2 cellular contexts compared by ENCODE assay signal in the genomic region with DNA sequence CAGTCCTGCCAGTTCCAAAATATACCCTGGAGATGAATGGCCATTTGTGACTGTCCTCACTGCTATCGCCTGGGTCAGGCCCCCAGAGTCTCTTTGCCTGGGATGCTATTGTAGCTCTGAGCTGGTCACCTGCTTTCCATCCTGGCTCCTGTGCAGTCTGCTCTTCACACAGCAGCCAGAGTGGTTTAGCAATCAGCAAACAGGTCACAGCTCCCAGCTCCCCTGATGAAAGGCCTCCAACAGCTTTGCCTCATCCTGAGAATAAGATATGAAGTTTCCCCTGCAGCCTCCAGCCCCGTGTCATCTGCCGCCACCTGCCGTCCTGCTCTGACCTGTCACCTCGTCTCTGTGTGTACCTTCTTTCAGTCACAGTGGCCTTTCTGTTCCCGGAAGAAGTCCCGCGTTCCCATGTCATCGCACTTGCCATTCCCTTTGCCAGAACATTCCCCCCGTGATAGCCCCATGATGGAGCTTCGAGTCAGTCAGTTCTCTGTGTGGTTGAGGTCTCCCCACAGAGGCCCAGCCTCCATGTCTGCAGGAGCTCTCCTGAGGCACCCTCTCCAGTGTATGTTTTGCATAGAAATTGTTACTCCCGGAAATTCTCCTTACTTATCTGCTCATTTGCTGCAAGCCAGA.
A peak's percentile ranks its signal among the peaks of the same experiment; 100 is the strongest.
TF ChIP-seq lines count a peak whose summit lies in the region.

No MANE protein-coding gene starts in this region.

TF ChIP-seq in HCT116, 20 proteins besides CTCF, POLR2A, EP300 and RAD21:
- no peak for TF ChIP-seq ZNF274 (IDR thresholded peaks at IDR 0.05; ENCODE audit: low read depth, low read length)
- TF ChIP-seq CEBPB (IDR thresholded peaks at IDR 0.05; ENCODE audit: low read depth) = no peak
- TF ChIP-seq ZFX (IDR thresholded peaks at IDR 0.05) = no peak

TF ChIP-seq in K562, 482 proteins besides CTCF, POLR2A, EP300 and RAD21:
- no peak for TF ChIP-seq ZNF436 (CRISPR knock-in tag; IDR thresholded peaks at IDR 0.05)
- 0 out of 2 replicates have a peak, but pooled peaks have one; percentile 20 for TF ChIP-seq CREM (IDR thresholded peaks at IDR 0.05; ENCODE audit: low read depth)
- no peak for TF ChIP-seq NCOA6 (IDR thresholded peaks at IDR 0.05)
- no peak for TF ChIP-seq ZNF12 (CRISPR knock-in tag; IDR thresholded peaks at IDR 0.05)
- TF ChIP-seq, protein P1, sequence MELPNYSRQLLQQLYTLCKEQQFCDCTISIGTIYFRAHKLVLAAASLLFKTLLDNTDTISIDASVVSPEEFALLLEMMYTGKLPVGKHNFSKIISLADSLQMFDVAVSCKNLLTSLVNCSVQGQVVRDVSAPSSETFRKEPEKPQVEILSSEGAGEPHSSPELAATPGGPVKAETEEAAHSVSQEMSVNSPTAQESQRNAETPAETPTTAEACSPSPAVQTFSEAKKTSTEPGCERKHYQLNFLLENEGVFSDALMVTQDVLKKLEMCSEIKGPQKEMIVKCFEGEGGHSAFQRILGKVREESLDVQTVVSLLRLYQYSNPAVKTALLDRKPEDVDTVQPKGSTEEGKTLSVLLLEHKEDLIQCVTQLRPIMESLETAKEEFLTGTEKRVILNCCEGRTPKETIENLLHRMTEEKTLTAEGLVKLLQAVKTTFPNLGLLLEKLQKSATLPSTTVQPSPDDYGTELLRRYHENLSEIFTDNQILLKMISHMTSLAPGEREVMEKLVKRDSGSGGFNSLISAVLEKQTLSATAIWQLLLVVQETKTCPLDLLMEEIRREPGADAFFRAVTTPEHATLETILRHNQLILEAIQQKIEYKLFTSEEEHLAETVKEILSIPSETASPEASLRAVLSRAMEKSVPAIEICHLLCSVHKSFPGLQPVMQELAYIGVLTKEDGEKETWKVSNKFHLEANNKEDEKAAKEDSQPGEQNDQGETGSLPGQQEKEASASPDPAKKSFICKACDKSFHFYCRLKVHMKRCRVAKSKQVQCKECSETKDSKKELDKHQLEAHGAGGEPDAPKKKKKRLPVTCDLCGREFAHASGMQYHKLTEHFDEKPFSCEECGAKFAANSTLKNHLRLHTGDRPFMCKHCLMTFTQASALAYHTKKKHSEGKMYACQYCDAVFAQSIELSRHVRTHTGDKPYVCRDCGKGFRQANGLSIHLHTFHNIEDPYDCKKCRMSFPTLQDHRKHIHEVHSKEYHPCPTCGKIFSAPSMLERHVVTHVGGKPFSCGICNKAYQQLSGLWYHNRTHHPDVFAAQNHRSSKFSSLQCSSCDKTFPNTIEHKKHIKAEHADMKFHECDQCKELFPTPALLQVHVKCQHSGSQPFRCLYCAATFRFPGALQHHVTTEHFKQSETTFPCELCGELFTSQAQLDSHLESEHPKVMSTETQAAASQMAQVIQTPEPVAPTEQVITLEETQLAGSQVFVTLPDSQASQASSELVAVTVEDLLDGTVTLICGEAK (IDR thresholded peaks at IDR 0.05) = no peak
- TF ChIP-seq, protein P1 (CRISPR knock-in tag; IDR thresholded peaks at IDR 0.05) = no peak
- 0 out of 2 replicates have a peak, but pooled peaks have one; percentile 39 for TF ChIP-seq SMC3 (conservative IDR thresholded peaks at IDR 0.05; ENCODE audit: insufficient read depth, low read depth, low read length)
- TF ChIP-seq, protein P2, sequence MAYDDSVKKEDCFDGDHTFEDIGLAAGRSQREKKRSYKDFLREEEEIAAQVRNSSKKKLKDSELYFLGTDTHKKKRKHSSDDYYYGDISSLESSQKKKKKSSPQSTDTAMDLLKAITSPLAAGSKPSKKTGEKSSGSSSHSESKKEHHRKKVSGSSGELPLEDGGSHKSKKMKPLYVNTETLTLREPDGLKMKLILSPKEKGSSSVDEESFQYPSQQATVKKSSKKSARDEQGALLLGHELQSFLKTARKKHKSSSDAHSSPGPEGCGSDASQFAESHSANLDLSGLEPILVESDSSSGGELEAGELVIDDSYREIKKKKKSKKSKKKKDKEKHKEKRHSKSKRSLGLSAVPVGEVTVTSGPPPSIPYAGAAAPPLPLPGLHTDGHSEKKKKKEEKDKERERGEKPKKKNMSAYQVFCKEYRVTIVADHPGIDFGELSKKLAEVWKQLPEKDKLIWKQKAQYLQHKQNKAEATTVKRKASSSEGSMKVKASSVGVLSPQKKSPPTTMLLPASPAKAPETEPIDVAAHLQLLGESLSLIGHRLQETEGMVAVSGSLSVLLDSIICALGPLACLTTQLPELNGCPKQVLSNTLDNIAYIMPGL (CRISPR knock-in tag; IDR thresholded peaks at IDR 0.05) = no peak
- no peak for TF ChIP-seq KAT2B (IDR thresholded peaks at IDR 0.05; ENCODE audit: low read depth, low read length)
- no peak for TF ChIP-seq ZNF699 (CRISPR knock-in tag; IDR thresholded peaks at IDR 0.05; ENCODE audit: insufficient replicate concordance)
- TF ChIP-seq, protein P3, sequence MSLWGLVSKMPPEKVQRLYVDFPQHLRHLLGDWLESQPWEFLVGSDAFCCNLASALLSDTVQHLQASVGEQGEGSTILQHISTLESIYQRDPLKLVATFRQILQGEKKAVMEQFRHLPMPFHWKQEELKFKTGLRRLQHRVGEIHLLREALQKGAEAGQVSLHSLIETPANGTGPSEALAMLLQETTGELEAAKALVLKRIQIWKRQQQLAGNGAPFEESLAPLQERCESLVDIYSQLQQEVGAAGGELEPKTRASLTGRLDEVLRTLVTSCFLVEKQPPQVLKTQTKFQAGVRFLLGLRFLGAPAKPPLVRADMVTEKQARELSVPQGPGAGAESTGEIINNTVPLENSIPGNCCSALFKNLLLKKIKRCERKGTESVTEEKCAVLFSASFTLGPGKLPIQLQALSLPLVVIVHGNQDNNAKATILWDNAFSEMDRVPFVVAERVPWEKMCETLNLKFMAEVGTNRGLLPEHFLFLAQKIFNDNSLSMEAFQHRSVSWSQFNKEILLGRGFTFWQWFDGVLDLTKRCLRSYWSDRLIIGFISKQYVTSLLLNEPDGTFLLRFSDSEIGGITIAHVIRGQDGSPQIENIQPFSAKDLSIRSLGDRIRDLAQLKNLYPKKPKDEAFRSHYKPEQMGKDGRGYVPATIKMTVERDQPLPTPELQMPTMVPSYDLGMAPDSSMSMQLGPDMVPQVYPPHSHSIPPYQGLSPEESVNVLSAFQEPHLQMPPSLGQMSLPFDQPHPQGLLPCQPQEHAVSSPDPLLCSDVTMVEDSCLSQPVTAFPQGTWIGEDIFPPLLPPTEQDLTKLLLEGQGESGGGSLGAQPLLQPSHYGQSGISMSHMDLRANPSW (CRISPR knock-in tag; IDR thresholded peaks at IDR 0.05) = no peak
- TF ChIP-seq NCOR1 (IDR thresholded peaks at IDR 0.05) = no peak
- TF ChIP-seq CCAR2 (IDR thresholded peaks at IDR 0.05; ENCODE audit: low read depth, low read length) = no peak
- no peak; the same call in 1 of the 2 replicates for TF ChIP-seq STAG1 (CRISPR knock-in tag; IDR thresholded peaks at IDR 0.05; ENCODE audit: borderline replicate concordance)
